20 cellular contexts compared by ENCODE assay signal in the genomic region with DNA sequence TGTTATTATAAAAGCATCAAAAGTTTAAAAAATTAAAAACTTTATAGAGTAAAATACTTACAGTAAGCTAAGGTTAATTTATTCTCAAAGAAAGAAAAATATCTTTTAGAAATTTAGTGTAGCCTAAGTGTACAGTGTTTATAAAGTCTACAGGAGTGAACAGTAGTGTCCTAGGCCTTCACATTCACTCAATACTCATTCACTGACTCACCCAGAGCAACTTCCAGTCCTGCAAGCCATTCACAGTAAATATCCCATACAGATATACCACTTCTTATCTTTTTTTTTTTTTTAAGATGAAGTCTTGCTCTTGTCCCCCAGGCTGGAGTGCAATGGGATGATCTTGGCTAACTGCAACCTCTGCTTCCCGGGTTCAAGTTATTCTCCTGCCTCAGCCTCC.
DNase-seq lines count a peak whose midpoint lies in the region; ATAC-seq and TF ChIP-seq lines count a peak whose summit lies in the region.
"Had no signal": no experiment of that assay in that cellular context is flagged by ENCODE, and none has a peak within 500 bp of the region (broad histone marks: within the 10 kb centered on the region; RNA-seq: fewer than 3 reads in every experiment).

No MANE protein-coding gene starts in this region.

- CTCF ChIA-PET in MCF 10A (lab: Yijun Ruan, JAX): interaction anchor here (0.6 kb wide), 1 partner anchor 379 kb away, joined by 6 read pairs; no protein-coding TSS in a partner anchor

- H3K36me3 Mint-ChIP-seq in MCF 10A (ENCODE audit: insufficient read depth, unreplicated experiment): no peaks in the 10 kb centered on the region
- H3K36me3 Mint-ChIP-seq: activated CD8-positive, alpha-beta memory T cell treated with anti-CD3 and anti-CD28 coated beads, Interleukin-2, amount 10 ng/mL, durations not matched to agents 7 days and 5 days; CD14-positive monocyte had no signal

- DNase-seq in MCF 10A (ENCODE audit: unreplicated experiment): no peak
- DNase-seq in breast epithelium (ENCODE audit: low spot score in 2 of 2): no peak
- peak; percentile 54 for DNase-seq in adipocyte (ENCODE audit: low read depth)
- peak; percentile 66 for DNase-seq in fibroblast of peridontal ligament (ENCODE audit: extremely low read depth)
- no peak for DNase-seq in smooth muscle cell (lab: John Stamatoyannopoulos, UW; ENCODE audit: unreplicated experiment)
- DNase-seq in NCI-H510A treated with DMSO at 0.1 percent for 48 hours (lab: John Stamatoyannopoulos, UW): no peak
- DNase-seq in DMS114 treated with DMSO at 0.1 percent for 48 hours (lab: John Stamatoyannopoulos, UW; ENCODE audit: unreplicated experiment): no peak
- DNase-seq: activated CD8-positive, alpha-beta memory T cell treated with anti-CD3 and anti-CD28 coated beads, Interleukin-2, amount 10 ng/mL, durations not matched to agents 7 days and 5 days; activated gamma-delta T cell; amygdala; cortex of kidney; NCI-H2227 treated with DMSO at 0.1 percent for 48 hours; SHP77 treated with DMSO at 0.1 percent for 48 hours; stomach; upper lobe of right lung had no signal

- no peak overlapping the region for H3K4me3 Mint-ChIP-seq in MCF 10A (ENCODE audit: unreplicated experiment)
- H3K4me3 Mint-ChIP-seq: activated CD8-positive, alpha-beta memory T cell treated with anti-CD3 and anti-CD28 coated beads, Interleukin-2, amount 10 ng/mL, durations not matched to agents 7 days and 5 days; CD14-positive monocyte had no signal

- 82% methylated on average over 1 of the region's 1 CpG for WGBS in smooth muscle cell (ENCODE audit: low lambda C conversion rate)

- no peaks in the 10 kb centered on the region for H3K9me3 Mint-ChIP-seq in MCF 10A (ENCODE audit: unreplicated experiment)

- H3K27me3 Mint-ChIP-seq in MCF 10A (ENCODE audit: insufficient read depth, unreplicated experiment): no peaks in the 10 kb centered on the region
- H3K27me3 Mint-ChIP-seq: activated CD8-positive, alpha-beta memory T cell treated with anti-CD3 and anti-CD28 coated beads, Interleukin-2, amount 10 ng/mL, durations not matched to agents 7 days and 5 days had no signal

- no peak overlapping the region for H3K27ac ChIP-seq in breast epithelium
- H3K27ac ChIP-seq in smooth muscle cell (ENCODE audit: low read depth): peak overlapping the region; percentile 95
- H3K27ac ChIP-seq: 22Rv1, hepatocyte, right atrium auricular region, stomach, upper lobe of right lung had no signal

- no peak for TF ChIP-seq CTCF in MCF 10A (IDR thresholded peaks at IDR 0.05; ENCODE audit: unreplicated experiment)
- no peak for TF ChIP-seq CTCF in breast epithelium (IDR thresholded peaks at IDR 0.05)
- TF ChIP-seq CTCF in smooth muscle cell (IDR thresholded peaks at IDR 0.05; ENCODE audit: borderline replicate concordance, insufficient read depth, poor library complexity, severe bottlenecking): no peak

- no peaks in the 10 kb centered on the region for H3K4me1 Mint-ChIP-seq in MCF 10A (ENCODE audit: insufficient read depth, unreplicated experiment)
- H3K4me1 Mint-ChIP-seq: activated CD8-positive, alpha-beta memory T cell treated with anti-CD3 and anti-CD28 coated beads, Interleukin-2, amount 10 ng/mL, durations not matched to agents 7 days and 5 days; CD14-positive monocyte had no signal

- H4K20me1 ChIP-seq in smooth muscle cell (ENCODE audit: low read depth): no peaks in the 10 kb centered on the region

- BruUV-seq in MCF 10A (replicated peaks; lab: Mats Ljungman, UMichigan): no TSS peak

- no peak overlapping the region for H3K9ac ChIP-seq in adipocyte (ENCODE audit: low read length)
- peak overlapping the region; percentile 62 for H3K9ac ChIP-seq in smooth muscle cell (ENCODE audit: low read depth)

- intact Hi-C loops in MCF 10A (cut with micrococcal nuclease) (no loop called here), breast epithelium (cut with DNase I; ENCODE audit: low total_unique reads) (no loop called here)

- H3K9me3 ChIP-seq in breast epithelium (peaks cover 0 to 6% of the 10 kb centered on the region in 2 donors), adipocyte (ENCODE audit: control insufficient read depth, low read length) (no peaks in the 10 kb centered on the region), smooth muscle cell (replicated peaks; ENCODE audit: low read depth) (no peaks in the 10 kb centered on the region)
- H3K9me3 ChIP-seq: right atrium auricular region, upper lobe of right lung had no signal

- no peak overlapping the region for H2AFZ ChIP-seq in smooth muscle cell (ENCODE audit: low read depth)
- H2AFZ ChIP-seq: hepatocyte had no signal

- peaks cover 8% of the 10 kb centered on the region for H3F3A ChIP-seq in smooth muscle cell (ENCODE audit: low read depth)

- POLR2A ChIA-PET in MCF 10A (lab: Yijun Ruan, JAX): interaction anchor here (0.9 to 1.5 kb wide), 2 partner anchors 9 to 12 kb away, joined by 3 to 4 read pairs; no protein-coding TSS in a partner anchor

- no peaks in the 10 kb centered on the region for H3K4me1 ChIP-seq in breast epithelium
- peaks cover 26% of the 10 kb centered on the region for H3K4me1 ChIP-seq in adipocyte (ENCODE audit: control insufficient read depth, insufficient read depth, low read length)
- peaks cover 12% of the 10 kb centered on the region for H3K4me1 ChIP-seq in smooth muscle cell (ENCODE audit: low read depth)
- H3K4me1 ChIP-seq: right atrium auricular region had no signal

- peak overlapping the region; percentile 35 for H3K27ac Mint-ChIP-seq in MCF 10A (ENCODE audit: low read depth, unreplicated experiment)
- H3K27ac Mint-ChIP-seq: activated CD8-positive, alpha-beta memory T cell treated with anti-CD3 and anti-CD28 coated beads, Interleukin-2, amount 10 ng/mL, durations not matched to agents 7 days and 5 days; CD14-positive monocyte had no signal

- ATAC-seq in HG03378 (IDR thresholded peaks at IDR 0.05; ENCODE audit: unreplicated experiment): no peak
- ATAC-seq: activated CD8-positive, alpha-beta memory T cell treated with anti-CD3 and anti-CD28 coated beads, Interleukin-2, amount 10 ng/mL, durations not matched to agents 7 days and 5 days; upper lobe of right lung had no signal

- H3K27me3 ChIP-seq in breast epithelium (no peaks in the 10 kb centered on the region), adipocyte (replicated peaks; ENCODE audit: control insufficient read depth, insufficient read depth, low read length) (no peaks in the 10 kb centered on the region), smooth muscle cell (ENCODE audit: low read depth) (no peaks in the 10 kb centered on the region)
- H3K27me3 ChIP-seq: hepatocyte, right atrium auricular region, stomach, upper lobe of right lung had no signal

- TF ChIP-seq POLR2A in breast epithelium (IDR thresholded peaks at IDR 0.05): no peak

- H3K79me2 ChIP-seq in smooth muscle cell (ENCODE audit: low read depth): no peaks in the 10 kb centered on the region
- H3K79me2 ChIP-seq: hepatocyte had no signal

- peak overlapping the region; percentile 76 for H3K4me2 ChIP-seq in smooth muscle cell
- H3K4me2 ChIP-seq: hepatocyte had no signal

- H3K4me3 ChIP-seq in breast epithelium: no peak overlapping the region
- H3K4me3 ChIP-seq in adipocyte (ENCODE audit: low read length): no peak overlapping the region
- H3K4me3 ChIP-seq in smooth muscle cell: no peak overlapping the region
- H3K4me3 ChIP-seq: hepatocyte, right atrium auricular region, stomach, upper lobe of right lung had no signal

- H3K36me3 ChIP-seq in breast epithelium: no peaks in the 10 kb centered on the region
- no peaks in the 10 kb centered on the region for H3K36me3 ChIP-seq in adipocyte (ENCODE audit: control insufficient read depth, insufficient read depth, low read length, severe bottlenecking)
- no peaks in the 10 kb centered on the region for H3K36me3 ChIP-seq in smooth muscle cell (ENCODE audit: low read depth)
- H3K36me3 ChIP-seq: right atrium auricular region, stomach, upper lobe of right lung had no signal

Comparison
In these comparisons a context has a peak if more than half of its experiments do, and no peak if none do; other contexts are left out.
1. DNase-seq: peak in adipocyte (single experiment) and fibroblast of peridontal ligament (single experiment); none in MCF 10A (single experiment), breast epithelium (0 of 2), smooth muscle cell (single experiment), NCI-H510A treated with DMSO at 0.1 percent for 48 hours (single experiment) and DMS114 treated with DMSO at 0.1 percent for 48 hours (single experiment).